11 cellular contexts compared by ENCODE assay signal in the genomic region with DNA sequence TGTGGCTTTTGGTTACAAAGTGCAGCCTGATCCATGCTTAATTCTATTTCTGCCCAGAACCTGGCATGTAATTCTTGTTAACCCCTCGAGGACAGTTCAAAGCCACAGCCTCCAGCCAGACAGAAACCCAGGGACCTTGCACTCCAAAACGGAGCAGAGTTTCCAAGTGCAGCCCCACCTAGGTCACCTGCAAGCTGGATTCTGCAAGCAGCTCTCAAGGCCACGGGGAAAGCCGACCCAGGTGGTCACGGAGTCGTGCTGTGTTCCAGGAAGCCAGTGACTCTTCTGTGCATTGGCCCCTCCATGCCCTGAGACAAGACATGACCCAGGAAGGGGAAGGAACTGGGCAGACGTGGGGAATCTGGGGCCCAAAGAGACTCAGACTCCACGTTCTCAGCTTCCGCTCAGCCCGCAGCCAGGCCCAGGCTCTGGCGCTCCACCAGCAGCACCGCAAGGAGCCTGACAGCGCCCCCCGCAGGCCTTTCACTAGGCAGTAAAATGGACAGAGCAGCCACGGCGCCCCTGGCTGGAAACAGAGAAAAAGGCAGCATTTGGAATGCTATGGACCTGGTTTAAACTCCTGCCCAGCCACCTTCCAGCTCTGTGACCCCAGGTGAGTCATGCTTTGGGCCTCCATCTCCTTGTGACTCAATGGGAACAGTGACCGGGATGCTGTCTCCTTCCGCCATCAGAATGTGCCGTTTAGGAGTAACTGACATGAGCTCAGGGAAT. TPM values are rescaled to one million over a fixed set of nuclear protein-coding genes. Genes with fewer than 3 reads are reported as not detected.
DNase-seq lines count a peak whose midpoint lies in the region; ATAC-seq, FAIRE-seq and TF ChIP-seq lines count a peak whose summit lies in the region.
"Had no signal": no experiment of that assay in that cellular context is flagged by ENCODE, and none has a peak within 500 bp of the region (broad histone marks: within the 10 kb centered on the region; RNA-seq: fewer than 3 reads in every experiment).

No MANE protein-coding gene starts in this region.

- no peaks in the 10 kb centered on the region for H3K27me3 ChIP-seq in HUES64 (ENCODE audit: insufficient read depth, low read length)

- peaks cover 4% of the 10 kb centered on the region for H3K27me3 Mint-ChIP-seq in nephron progenitor cell (ENCODE audit: low read depth, poor library complexity)
- H3K27me3 Mint-ChIP-seq in activated T-helper 2 cell treated with anti-CD3 and anti-CD28 coated beads, Interferon-gamma antibody, Interleukin-2, Interleukin-4, amounts not matched to agents 10 μg/mL and 5 μg/mL and 100 μg/mL, durations not matched to agents 14 hours and 24 hours and 36 hours (ENCODE audit: low read depth): no peaks in the 10 kb centered on the region
- H3K27me3 Mint-ChIP-seq: activated naive CD4-positive, alpha-beta T cell treated with anti-CD3 and anti-CD28 coated beads, Interleukin-2, amount 10 ng/mL, durations not matched to agents 7 days and 5 days had no signal

- peak; percentile 47 for TF ChIP-seq CTCF in choroid plexus epithelial cell (conservative IDR thresholded peaks at IDR 0.05; ENCODE audit: low read depth, low read length)
- TF ChIP-seq CTCF in nephron progenitor cell (IDR thresholded peaks at IDR 0.05): no peak

- H3K9me3 ChIP-seq in HUES64 (ENCODE audit: insufficient read depth, low read depth, low read length): no peaks in the 10 kb centered on the region

- DNase-seq in Daoy (ENCODE audit: low read depth): peak; percentile 34
- peak; percentile 28 for DNase-seq in choroid plexus epithelial cell (ENCODE audit: low read depth)
- no peak for DNase-seq in nephron progenitor cell
- no peak for DNase-seq in NK-92 treated with Interleukin-12 subunit alpha and Interleukin-12 subunit beta, amount 100 ng/mL, for 24 hours (lab: John Stamatoyannopoulos, UW)
- DNase-seq in GM19239 (ENCODE audit: insufficient read length, low spot score): no peak
- DNase-seq in activated T-helper 2 cell treated with anti-CD3 and anti-CD28 coated beads, Interferon-gamma antibody, Interleukin-2, Interleukin-4, amounts not matched to agents 10 μg/mL and 5 μg/mL and 100 μg/mL, durations not matched to agents 14 hours and 24 hours and 36 hours (ENCODE audit: low spot score): no peak
- no peak for DNase-seq in sciatic nerve (ENCODE audit: low spot score)
- DNase-seq: activated naive CD4-positive, alpha-beta T cell treated with anti-CD3 and anti-CD28 coated beads, Interleukin-2, amount 10 ng/mL, durations not matched to agents 7 days and 5 days; NCI-H774 had no signal

- no peak overlapping the region for H3K9ac ChIP-seq in HUES64 (ENCODE audit: low read depth, low read length)

- peaks cover 29% of the 10 kb centered on the region for H3K4me1 ChIP-seq in HUES64 (ENCODE audit: insufficient read depth, low read length)

- peaks cover 5% of the 10 kb centered on the region for H3K4me1 Mint-ChIP-seq in nephron progenitor cell
- no peaks in the 10 kb centered on the region for H3K4me1 Mint-ChIP-seq in activated T-helper 2 cell treated with anti-CD3 and anti-CD28 coated beads, Interferon-gamma antibody, Interleukin-2, Interleukin-4, amounts not matched to agents 10 μg/mL and 5 μg/mL and 100 μg/mL, durations not matched to agents 14 hours and 24 hours and 36 hours (ENCODE audit: low read depth)
- H3K4me1 Mint-ChIP-seq: activated naive CD4-positive, alpha-beta T cell treated with anti-CD3 and anti-CD28 coated beads, Interleukin-2, amount 10 ng/mL, durations not matched to agents 7 days and 5 days had no signal

- ATAC-seq in sciatic nerve: no peak

- H3K36me3 Mint-ChIP-seq in nephron progenitor cell (ENCODE audit: low read depth): no peaks in the 10 kb centered on the region
- H3K36me3 Mint-ChIP-seq in activated T-helper 2 cell treated with anti-CD3 and anti-CD28 coated beads, Interferon-gamma antibody, Interleukin-2, Interleukin-4, amounts not matched to agents 10 μg/mL and 5 μg/mL and 100 μg/mL, durations not matched to agents 14 hours and 24 hours and 36 hours (ENCODE audit: low read depth): no peaks in the 10 kb centered on the region
- H3K36me3 Mint-ChIP-seq: activated naive CD4-positive, alpha-beta T cell treated with anti-CD3 and anti-CD28 coated beads, Interleukin-2, amount 10 ng/mL, durations not matched to agents 7 days and 5 days had no signal

- peak overlapping the region; percentile 45; the same call in 1 of the 2 replicates for H3K27ac ChIP-seq in HUES64 (ENCODE audit: low read depth, low read length)

- no peak for FAIRE-seq in GM19239 (lab: Jason Lieb, UNC)
- FAIRE-seq: TTC549 had no signal

- 78% methylated on average over 19 of the region's 19 CpGs for WGBS in HUES64

- no peaks in the 10 kb centered on the region for H3K36me3 ChIP-seq in HUES64 (ENCODE audit: insufficient read depth, low read length)

- intact Hi-C loops in activated T-helper 2 cell treated with anti-CD3 and anti-CD28 coated beads, Interferon-gamma antibody, Interleukin-2, Interleukin-4, amounts not matched to agents 10 μg/mL and 5 μg/mL and 100 μg/mL, durations not matched to agents 14 hours and 24 hours and 36 hours (cut with micrococcal nuclease): no loop called here
- intact Hi-C loops in sciatic nerve (cut with DNase I): no loop called here

- H3K4me3 Mint-ChIP-seq in nephron progenitor cell: no peak overlapping the region
- no peak overlapping the region for H3K4me3 Mint-ChIP-seq in activated T-helper 2 cell treated with anti-CD3 and anti-CD28 coated beads, Interferon-gamma antibody, Interleukin-2, Interleukin-4, amounts not matched to agents 10 μg/mL and 5 μg/mL and 100 μg/mL, durations not matched to agents 14 hours and 24 hours and 36 hours (ENCODE audit: low read depth)
- H3K4me3 Mint-ChIP-seq: activated naive CD4-positive, alpha-beta T cell treated with anti-CD3 and anti-CD28 coated beads, Interleukin-2, amount 10 ng/mL, durations not matched to agents 7 days and 5 days had no signal

- H3K4me3 ChIP-seq in HUES64 (ENCODE audit: low read length): no peak overlapping the region
- no peak overlapping the region for H3K4me3 ChIP-seq in choroid plexus epithelial cell (ENCODE audit: low read depth, low read length)

- H3K27ac Mint-ChIP-seq in nephron progenitor cell: peak overlapping the region; percentile 25
- H3K27ac Mint-ChIP-seq in activated T-helper 2 cell treated with anti-CD3 and anti-CD28 coated beads, Interferon-gamma antibody, Interleukin-2, Interleukin-4, amounts not matched to agents 10 μg/mL and 5 μg/mL and 100 μg/mL, durations not matched to agents 14 hours and 24 hours and 36 hours: no peak overlapping the region

- H3K9me3 Mint-ChIP-seq in nephron progenitor cell: no peaks in the 10 kb centered on the region
- peaks cover 4% of the 10 kb centered on the region for H3K9me3 Mint-ChIP-seq in activated T-helper 2 cell treated with anti-CD3 and anti-CD28 coated beads, Interferon-gamma antibody, Interleukin-2, Interleukin-4, amounts not matched to agents 10 μg/mL and 5 μg/mL and 100 μg/mL, durations not matched to agents 14 hours and 24 hours and 36 hours
- H3K9me3 Mint-ChIP-seq: activated naive CD4-positive, alpha-beta T cell treated with anti-CD3 and anti-CD28 coated beads, Interleukin-2, amount 10 ng/mL, durations not matched to agents 7 days and 5 days had no signal

RNA-seq across cellular contexts. Expression of a gene that starts 27.3 kb away (rescaled TPM):
- total RNA-seq in Daoy (2014; rRNA removed; shearing (Covaris generic)): not detected in 2 replicates
- polyA plus RNA-seq in HUES64 (2013, experiment 1 of 2): 0.35 TPM
- polyA plus RNA-seq in HUES64 (2013, experiment 2 of 2): 0.32 TPM
- total RNA-seq in activated T-helper 2 cell treated with anti-CD3 and anti-CD28 coated beads, Interferon-gamma antibody, Interleukin-2, Interleukin-4, amounts not matched to agents 10 μg/mL and 5 μg/mL and 100 μg/mL, durations not matched to agents 14 hours and 24 hours and 36 hours: not detected in 2 replicates
- total RNA-seq in sciatic nerve: 0.62 TPM

Comparison
In these comparisons a context has a peak if more than half of its experiments do, and no peak if none do; other contexts are left out.
1. DNase-seq: peak in Daoy (single experiment) and choroid plexus epithelial cell (single experiment); none in nephron progenitor cell (single experiment), NK-92 treated with Interleukin-12 subunit alpha and Interleukin-12 subunit beta, amount 100 ng/mL, for 24 hours (single experiment), GM19239 (single experiment), activated T-helper 2 cell treated with anti-CD3 and anti-CD28 coated beads, Interferon-gamma antibody, Interleukin-2, Interleukin-4, amounts not matched to agents 10 μg/mL and 5 μg/mL and 100 μg/mL, durations not matched to agents 14 hours and 24 hours and 36 hours (single experiment) and sciatic nerve (single experiment).